In the genomic region with DNA sequence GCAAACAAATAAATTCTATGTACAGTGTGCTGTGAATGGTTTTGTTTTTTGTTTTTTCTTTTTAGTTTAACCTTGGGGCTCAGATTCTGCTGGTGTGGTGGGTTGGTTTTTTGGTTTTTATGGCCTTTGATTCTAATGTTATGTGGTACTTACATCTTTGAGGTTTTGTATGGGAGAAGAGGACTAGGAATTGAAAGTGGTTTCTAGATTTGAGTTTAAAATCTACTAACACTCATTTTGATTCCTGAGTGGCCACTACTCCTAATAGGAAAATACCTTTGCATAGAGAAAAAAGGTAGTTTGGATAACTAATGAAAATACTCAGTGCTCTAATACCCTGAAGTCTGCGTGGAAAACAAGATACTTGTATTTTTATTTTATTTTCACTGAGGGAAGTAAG, we compare ENCODE assay signal across 8 cellular contexts.
DNase-seq lines count a peak whose midpoint lies in the region; ATAC-seq, FAIRE-seq and TF ChIP-seq lines count a peak whose summit lies in the region.

No MANE protein-coding gene starts in this region.

- no peaks in the 10 kb centered on the region for H3K27me3 Mint-ChIP-seq in activated naive CD4-positive, alpha-beta T cell treated with anti-CD3 and anti-CD28 coated beads for 36 hours (ENCODE audit: low read depth)
- no peaks in the 10 kb centered on the region for H3K27me3 Mint-ChIP-seq in activated naive CD8-positive, alpha-beta T cell treated with anti-CD3 and anti-CD28 coated beads, Interleukin-2, amount 50 U/mL, for 24 hours

- H3K4me3 Mint-ChIP-seq in activated naive CD4-positive, alpha-beta T cell treated with anti-CD3 and anti-CD28 coated beads for 36 hours = peak overlapping the region; percentile 86
- H3K4me3 Mint-ChIP-seq in activated naive CD8-positive, alpha-beta T cell treated with anti-CD3 and anti-CD28 coated beads, Interleukin-2, amount 50 U/mL, for 24 hours = peak overlapping the region; percentile 93

- CTCF ChIA-PET in activated naive CD4-positive, alpha-beta T cell treated with anti-CD3 and anti-CD28 coated beads for 36 hours (lab: Charles Lee) = interaction anchor here (0.6 to 2.1 kb wide), 4 partner anchors 11 to 195 kb away, joined by 3 to 9 read pairs (median 6); no protein-coding TSS in a partner anchor
- CTCF ChIA-PET in HepG2 (lab: Yijun Ruan, JAX; ENCODE audit: low intra/inter-chr PET ratio, low total read pairs) = no interaction called here

- H3K4me1 ChIP-seq in HepG2 (ENCODE audit: insufficient read depth, low read length) (peaks cover 31% of the 10 kb centered on the region), tibial nerve (peaks cover 0 to 53% (median 15%) of the 10 kb centered on the region in 4 donors)

- H3K27ac Mint-ChIP-seq in activated naive CD4-positive, alpha-beta T cell treated with anti-CD3 and anti-CD28 coated beads for 36 hours = peak overlapping the region; percentile 99
- H3K27ac Mint-ChIP-seq in activated naive CD8-positive, alpha-beta T cell treated with anti-CD3 and anti-CD28 coated beads, Interleukin-2, amount 50 U/mL, for 24 hours = peak overlapping the region; percentile 95

- no peak for TF ChIP-seq RAD21 in HepG2 (CRISPR knock-in tag; IDR thresholded peaks at IDR 0.05)

- no peaks in the 10 kb centered on the region for H3K36me3 ChIP-seq in HepG2 (replicated peaks in 1 of 2; ENCODE audit: control insufficient read depth in 1 of 2, insufficient read depth in 2 of 2, low read length in 2 of 2)
- H3K36me3 ChIP-seq in tibial nerve = no peaks in the 10 kb centered on the region

- H3K9me3 ChIP-seq in HepG2 (ENCODE audit: low read length) (no peaks in the 10 kb centered on the region), tibial nerve (no peaks in the 10 kb centered on the region)

- no peak for DNase-seq in activated naive CD4-positive, alpha-beta T cell treated with anti-CD3 and anti-CD28 coated beads for 36 hours
- DNase-seq in activated naive CD4-positive, alpha-beta T cell treated with Interleukin-2 at 50 U/mL for 16 hours = no peak
- DNase-seq in activated naive CD8-positive, alpha-beta T cell treated with anti-CD3 and anti-CD28 coated beads, Interleukin-2, amount 50 U/mL, for 24 hours = no peak
- DNase-seq in HepG2 (ENCODE audit: low spot score) (no peak), tibial nerve (ENCODE audit: low spot score in 2 of 2) (no peak), LoVo (ENCODE audit: low spot score) (no peak)

- H3K27me3 ChIP-seq in HepG2 (ENCODE audit: control insufficient read depth in 1 of 2, insufficient read depth in 2 of 2, low read length in 2 of 2) = no peaks in the 10 kb centered on the region; a peak in 1 of 5 replicates
- H3K27me3 ChIP-seq in tibial nerve = no peaks in the 10 kb centered on the region

- in situ Hi-C loops in HepG2 (cut with HindIII; ENCODE audit: extremely low pct_ligation_motif_present, low pct_unique_long_range_greater_than_20kb) = no loop called here

- POLR2A ChIA-PET in HepG2 (lab: Yijun Ruan, JAX) = interaction anchor here (2.8 kb wide), 1 partner anchor 28 kb away, joined by 16 read pairs; no protein-coding TSS in a partner anchor

- peaks cover 35% of the 10 kb centered on the region for H3K4me1 Mint-ChIP-seq in activated naive CD4-positive, alpha-beta T cell treated with anti-CD3 and anti-CD28 coated beads for 36 hours (ENCODE audit: low read depth)
- H3K4me1 Mint-ChIP-seq in activated naive CD8-positive, alpha-beta T cell treated with anti-CD3 and anti-CD28 coated beads, Interleukin-2, amount 50 U/mL, for 24 hours = peaks cover 45% of the 10 kb centered on the region

- H2AFZ ChIP-seq in HepG2 (ENCODE audit: low read length) = no peak overlapping the region

- TF ChIP-seq EP300 in HepG2 (IDR thresholded peaks at IDR 0.05; ENCODE audit: low read depth in 2 of 2, low read length in 2 of 2) (no peak), HepG2 (CRISPR knock-in tag; IDR thresholded peaks at IDR 0.05; ENCODE audit: borderline replicate concordance) (no peak), tibial nerve (IDR thresholded peaks at IDR 0.05) (no peak)

- ATAC-seq in activated naive CD8-positive, alpha-beta T cell treated with anti-CD3 and anti-CD28 coated beads, Interleukin-2, amount 50 U/mL, for 24 hours = no peak
- ATAC-seq in HepG2 (no peak), GM21423 (IDR thresholded peaks at IDR 0.05; ENCODE audit: unreplicated experiment) (no peak), HG03095 (IDR thresholded peaks at IDR 0.05; ENCODE audit: unreplicated experiment) (no peak)

- 90% methylated on average over 1 of the region's 1 CpG for WGBS in HepG2 (ENCODE audit: low lambda C conversion rate)
- 6 to 19% methylated on average over 1 of the region's 1 CpG for WGBS in tibial nerve, 2 donors

- no peaks in the 10 kb centered on the region for H4K20me1 ChIP-seq in HepG2 (ENCODE audit: insufficient read depth, low read length)

- peaks cover 28% of the 10 kb centered on the region for H3K79me2 ChIP-seq in HepG2 (ENCODE audit: insufficient read depth, low read length)

- H3K4me3 ChIP-seq in HepG2 (replicated peaks in 1 of 3; ENCODE audit: insufficient read depth in 1 of 3, low read depth in 2 of 3, low read length in 3 of 3) = peak overlapping the region; percentile 63 to 88 (median 76); a peak in 5 of 6 replicates
- peak overlapping the region; percentile 75 to 95 (median 82) for H3K4me3 ChIP-seq in tibial nerve

- no peak for FAIRE-seq in HepG2 (lab: Jason Lieb, UNC)

- H3K9ac ChIP-seq in HepG2 (ENCODE audit: insufficient read depth, low read depth, low read length) = peak overlapping the region; percentile 98; the same call in 1 of the 2 replicates

- no TSS peak for BruUV-seq in HepG2 (replicated peaks; lab: Mats Ljungman, UMichigan)

- TF ChIP-seq CTCF in HepG2 (CRISPR knock-in tag; IDR thresholded peaks at IDR 0.05) = no peak
- no peak for TF ChIP-seq CTCF in tibial nerve (IDR thresholded peaks at IDR 0.05)

- TF ChIP-seq POLR2A in HepG2 (IDR thresholded peaks at IDR 0.05; ENCODE audit: insufficient read depth in 1 of 2, low read depth in 2 of 2, low read length in 2 of 2) = no peak
- no peak for TF ChIP-seq POLR2A in tibial nerve (IDR thresholded peaks at IDR 0.05)

- peak overlapping the region; percentile 99 for H3K27ac ChIP-seq in HepG2 (ENCODE audit: extremely low read length, insufficient read depth, low read length)
- H3K27ac ChIP-seq in tibial nerve = peak overlapping the region in 3 of 4 donors; percentile 99

- H3K36me3 Mint-ChIP-seq in activated naive CD4-positive, alpha-beta T cell treated with anti-CD3 and anti-CD28 coated beads for 36 hours (ENCODE audit: low read depth) = no peaks in the 10 kb centered on the region
- peaks cover 14% of the 10 kb centered on the region for H3K36me3 Mint-ChIP-seq in activated naive CD8-positive, alpha-beta T cell treated with anti-CD3 and anti-CD28 coated beads, Interleukin-2, amount 50 U/mL, for 24 hours (ENCODE audit: low read depth)

- H3K9me3 Mint-ChIP-seq in activated naive CD4-positive, alpha-beta T cell treated with anti-CD3 and anti-CD28 coated beads for 36 hours = no peaks in the 10 kb centered on the region
- H3K9me3 Mint-ChIP-seq in activated naive CD8-positive, alpha-beta T cell treated with anti-CD3 and anti-CD28 coated beads, Interleukin-2, amount 50 U/mL, for 24 hours = no peaks in the 10 kb centered on the region

- peak overlapping the region; percentile 77 for H3K4me2 ChIP-seq in HepG2 (ENCODE audit: low read depth, low read length)

- intact Hi-C loops in activated naive CD4-positive, alpha-beta T cell treated with anti-CD3 and anti-CD28 coated beads for 36 hours (cut with micrococcal nuclease) = loop anchor here (1.0 to 10.0 kb wide), 2 partner anchors 166 to 1170 kb away; partner anchors contain the start of gene RXYLT1
- intact Hi-C loops in HepG2 (cut with micrococcal nuclease; ENCODE audit: unreplicated experiment) = no loop called here

TF ChIP-seq in HepG2, 621 proteins besides CTCF, POLR2A, EP300 and RAD21 (continues in another document):
- TF ChIP-seq KLF6 (CRISPR knock-in tag; IDR thresholded peaks at IDR 0.05) (no peak), WIZ (CRISPR knock-in tag; IDR thresholded peaks at IDR 0.05) (no peak), ZNF768 (CRISPR knock-in tag; IDR thresholded peaks at IDR 0.05) (no peak), HES4 (CRISPR knock-in tag; IDR thresholded peaks at IDR 0.05; ENCODE audit: borderline replicate concordance) (no peak), ZBTB33 (CRISPR knock-in tag; IDR thresholded peaks at IDR 0.05) (no peak)
- TF ChIP-seq, protein P1, sequence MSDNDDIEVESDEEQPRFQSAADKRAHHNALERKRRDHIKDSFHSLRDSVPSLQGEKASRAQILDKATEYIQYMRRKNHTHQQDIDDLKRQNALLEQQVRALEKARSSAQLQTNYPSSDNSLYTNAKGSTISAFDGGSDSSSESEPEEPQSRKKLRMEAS (IDR thresholded peaks at IDR 0.05) = no peak
